ENCODE assay signal across 7 cellular contexts in the genomic region with DNA sequence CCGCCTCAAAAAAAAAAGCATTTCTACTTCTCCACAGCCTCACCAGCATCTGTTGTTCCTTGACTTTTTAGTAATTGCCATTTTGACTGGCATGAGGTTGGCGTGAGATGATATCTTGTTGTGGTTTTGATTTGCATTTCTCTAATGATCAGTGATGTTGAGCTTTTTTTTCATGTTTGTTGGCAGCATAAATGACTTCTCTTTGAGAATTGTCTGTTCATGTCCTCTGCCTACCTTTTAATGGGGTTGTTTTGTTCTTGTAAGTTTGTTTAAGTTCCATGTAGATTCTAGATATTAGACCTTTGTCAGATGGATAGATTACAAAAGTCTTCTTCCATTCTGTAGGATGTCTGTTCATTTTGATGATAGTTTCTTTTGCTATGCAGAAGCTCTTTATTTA.
"Had no signal": no experiment of that assay in that cellular context is flagged by ENCODE, and none has a peak within 500 bp of the region (broad histone marks: within the 10 kb centered on the region; RNA-seq: fewer than 3 reads in every experiment).

No MANE protein-coding gene starts in this region.

- H3K36me3 ChIP-seq: HAP-1 had no signal

- DNase-seq: GM23248, GOT3, H7, HFFc6, KBM-7 had no signal

- H3K4me3 ChIP-seq: GM23248, HAP-1 had no signal

- H3K27ac ChIP-seq: GM23248, HL-60 had no signal

- H3K9me3 ChIP-seq: HAP-1 had no signal
